9 cellular contexts compared by ENCODE assay signal in genomic region chr11:124839051-124839971, GRCh38. TPM values are rescaled to one million over a fixed set of nuclear protein-coding genes. Genes with fewer than 3 reads are reported as not detected.
A peak's percentile ranks its signal among the peaks of the same experiment; 100 is the strongest.
DNase-seq lines count a peak whose midpoint lies in the region; ATAC-seq and TF ChIP-seq lines count a peak whose summit lies in the region.
"Had no signal": no experiment of that assay in that cellular context is flagged by ENCODE, and none has a peak within 500 bp of the region (broad histone marks: within the 10 kb centered on the region; RNA-seq: fewer than 3 reads in every experiment).

No MANE protein-coding gene starts in this region.

- CTCF ChIA-PET in Caco-2 (lab: Charles Lee): interaction anchor here (0.6 to 4.4 kb wide), 9 partner anchors 27 to 1258 kb away, joined by 3 to 22 read pairs (median 4); partner anchors contain the start of gene ROBO3

- no peak overlapping the region for H3K27ac Mint-ChIP-seq in Caco-2 (ENCODE audit: unreplicated experiment)

- no peaks in the 10 kb centered on the region for H3K9me3 ChIP-seq in Caco-2
- H3K9me3 ChIP-seq in esophagus (ENCODE audit: control insufficient read depth in 2 of 2, insufficient read depth in 1 of 2, low read depth in 1 of 2, low read length in 1 of 2): peaks cover 0 to 2% of the 10 kb centered on the region in 2 donors
- H3K9me3 ChIP-seq in prostate gland: no peaks in the 10 kb centered on the region

- H3K4me3 ChIP-seq in Caco-2 (ENCODE audit: low read depth, low read length): peak overlapping the region; percentile 44
- peak overlapping the region; percentile 18 to 31 for H3K4me3 ChIP-seq in esophagus (ENCODE audit: low read depth in 1 of 2, low read length in 2 of 2)
- H3K4me3 ChIP-seq in prostate gland: peak overlapping the region; percentile 17 to 36

- H3K4me3 Mint-ChIP-seq in Caco-2 (ENCODE audit: unreplicated experiment): peak overlapping the region; percentile 70

- peak in 1 of 2 experiments; percentile 38 for DNase-seq in Caco-2
- peak; percentile 42 for DNase-seq in NCI-H2227 treated with DMSO at 0.1 percent for 48 hours (lab: John Stamatoyannopoulos, UW)
- no peak for DNase-seq in prostate gland (ENCODE audit: low spot score)
- no peak for DNase-seq in putamen (ENCODE audit: low spot score)
- DNase-seq in C1 segment of cervical spinal cord (lab: John Stamatoyannopoulos, UW): no peak
- no peak for DNase-seq in GM10266 (ENCODE audit: extremely low spot score)

- POLR2A ChIA-PET in Caco-2 (lab: Charles Lee): interaction anchor here (0.6 kb wide), 1 partner anchor 74 kb away, joined by 6 read pairs; no protein-coding TSS in a partner anchor

- H3K36me3 Mint-ChIP-seq in Caco-2 (ENCODE audit: insufficient read depth, unreplicated experiment): no peaks in the 10 kb centered on the region

- H3K27me3 Mint-ChIP-seq in Caco-2 (ENCODE audit: insufficient read depth, unreplicated experiment): peaks cover 41% of the 10 kb centered on the region

- WGBS in esophagus, 2 donors: 1 to 2% methylated on average over 87 to 88 of the region's 88 CpGs
- WGBS in prostate gland: 2% methylated on average over 70 of the region's 88 CpGs

- H3K4me1 Mint-ChIP-seq in Caco-2 (ENCODE audit: low read depth, unreplicated experiment): peaks cover 6% of the 10 kb centered on the region

- H3K36me3 ChIP-seq in Caco-2 (ENCODE audit: control insufficient read depth, insufficient read depth, low read length) (no peaks in the 10 kb centered on the region), esophagus (ENCODE audit: control insufficient read depth in 2 of 2, insufficient read depth in 2 of 2, low read length in 1 of 2) (no peaks in the 10 kb centered on the region), prostate gland (no peaks in the 10 kb centered on the region)

- no TSS peak for BruUV-seq in Caco-2 (replicated peaks; lab: Mats Ljungman, UMichigan)

- H3K27me3 ChIP-seq in Caco-2 (replicated peaks; ENCODE audit: control insufficient read depth, insufficient read depth, low read length): peaks cover 28% of the 10 kb centered on the region
- H3K27me3 ChIP-seq in esophagus (ENCODE audit: control insufficient read depth in 1 of 2, insufficient read depth in 2 of 2, low read length in 2 of 2): peaks cover 0 to 25% of the 10 kb centered on the region in 2 donors
- peaks cover 25% of the 10 kb centered on the region for H3K27me3 ChIP-seq in prostate gland (replicated peaks; ENCODE audit: insufficient read depth)

- peaks cover 13% of the 10 kb centered on the region; the same call in 1 of the 2 replicates for H3K4me1 ChIP-seq in Caco-2
- peaks cover 12 to 13% of the 10 kb centered on the region in 2 donors for H3K4me1 ChIP-seq in esophagus (ENCODE audit: control insufficient read depth in 2 of 2, insufficient read depth in 2 of 2, low read length in 1 of 2)
- H3K4me1 ChIP-seq in prostate gland (replicated peaks): peaks cover 8% of the 10 kb centered on the region

- ATAC-seq in GM21786 (IDR thresholded peaks at IDR 0.05; ENCODE audit: unreplicated experiment): no peak

- H3K9me3 Mint-ChIP-seq in Caco-2 (ENCODE audit: unreplicated experiment): no peaks in the 10 kb centered on the region

- intact Hi-C loops in Caco-2 (cut with micrococcal nuclease; ENCODE audit: unreplicated experiment) (no loop called here), prostate gland (cut with DNase I) (no loop called here)

- TF ChIP-seq CTCF in Caco-2 (IDR thresholded peaks at IDR 0.05; ENCODE audit: insufficient read depth in 1 of 2, low read depth in 1 of 2, low read length in 1 of 2, severe bottlenecking in 1 of 2, unreplicated experiment in 1 of 2): no peak
- TF ChIP-seq CTCF in prostate gland (IDR thresholded peaks at IDR 0.05): no peak
- TF ChIP-seq CTCF in GM10266 (IDR thresholded peaks at IDR 0.05; ENCODE audit: control insufficient read depth, insufficient read depth, low read depth, missing control alignments): no peak

- H3K27ac ChIP-seq in esophagus (ENCODE audit: low read depth in 2 of 2, low read length in 1 of 2) (no peak overlapping the region), prostate gland (no peak overlapping the region)

- TF ChIP-seq POLR2A in prostate gland (IDR thresholded peaks at IDR 0.05): no peak

RNA-seq across cellular contexts. Expression of gene ROBO3, which starts 25.9 kb away (rescaled TPM):
- total RNA-seq in Caco-2 (2022) (5.7 and 6.2 TPM in 2 replicates), prostate gland (10 to 100 TPM; 18.0 to 30.6 TPM)
- polyA plus RNA-seq in esophagus: 10 to 100 TPM in 1 of 2 donors, 1 to 10 TPM in 1; 8.6 to 20.6 TPM

RNA-seq across cellular contexts. Expression of gene MSANTD2, which starts 39.1 kb away (rescaled TPM):
- total RNA-seq in Caco-2 (2022) (28.3 and 33.2 TPM in 2 replicates), prostate gland (10 to 100 TPM; 12.3 to 22.9 TPM)
- polyA plus RNA-seq in esophagus: 1 to 10 TPM; 3.8 to 9.3 TPM

RNA-seq across cellular contexts. Expression of gene ROBO4, which starts 58.4 kb away (rescaled TPM):
- not detected in 2 replicates for total RNA-seq in Caco-2 (2022)
- polyA plus RNA-seq in esophagus: 1 to 10 TPM; 3.2 TPM
- total RNA-seq in prostate gland: 10 to 100 TPM in 1 of 2 donors, 1 to 10 TPM in 1; 8.5 to 22.0 TPM
- total RNA-seq: SK-MEL-5 had no signal
